In the genomic region with DNA sequence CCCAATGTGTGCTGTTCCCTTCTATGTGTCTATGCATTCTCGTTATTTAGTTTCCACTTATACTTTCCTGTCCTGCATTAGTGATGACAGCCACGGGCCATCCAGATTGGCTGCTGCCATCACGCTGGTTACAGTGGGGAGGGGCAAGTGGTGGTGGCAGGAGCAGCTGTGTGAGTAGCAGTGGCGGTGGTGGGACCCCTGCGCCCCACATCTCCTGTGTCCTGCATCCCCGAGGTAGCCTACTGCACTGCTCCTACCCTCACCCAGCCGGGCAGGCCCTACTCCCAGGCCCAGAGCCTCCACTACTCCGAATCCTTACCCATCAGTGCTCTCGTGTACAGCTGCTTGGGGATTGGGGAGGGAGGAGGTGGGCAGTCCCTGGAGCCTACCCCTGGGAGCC, we compare ENCODE assay signal across 28 cellular contexts.
"Had no signal": no experiment of that assay in that cellular context is flagged by ENCODE, and none has a peak within 500 bp of the region (broad histone marks: within the 10 kb centered on the region; RNA-seq: fewer than 3 reads in every experiment).

No MANE protein-coding gene starts in this region.

- H3K36me3 Mint-ChIP-seq: memory B cell; stimulated activated naive B cell treated with anti-CD40 and anti-IgM and Interleukin-4, amounts not matched to agents 10 μg/mL and 1 μg/mL and 100 μg/mL, for 72 hours had no signal

- DNase-seq: caudate nucleus; colonic mucosa; effector CD8-positive, alpha-beta T cell; erythroblast; esophagus squamous epithelium; foreskin melanocyte; glutamatergic neuron; hypothalamus; immature natural killer cell; islet precursor cell; kidney glomerular epithelial cell; left colon; left ventricle myocardium inferior; right cardiac atrium; spleen; stimulated activated CD4-positive, alpha-beta T cell treated with anti-CD3 and anti-CD28 coated beads, Interleukin-4, amount 100 ng/mL, for 4 hours; stimulated activated naive B cell treated with anti-CD40 and anti-IgM and Interleukin-4, amounts not matched to agents 10 μg/mL and 1 μg/mL and 100 μg/mL, for 72 hours; transverse colon had no signal

- H3K4me3 Mint-ChIP-seq: dendritic cell treated with granulocyte-macrophage colony-stimulating factor and Interleukin-4, amounts not matched to agents 40 ng/mL and 50 ng/mL, for 4 days; immature natural killer cell; memory B cell; natural killer cell treated with Interleukin-12 subunit alpha and Interleukin-12 subunit beta and Interleukin-15 and Interleukin-18, amount 100 ng/mL, for 72 hours; neural crest cell; stimulated activated naive B cell treated with anti-CD40 and anti-IgM and Interleukin-4, amounts not matched to agents 10 μg/mL and 1 μg/mL and 100 μg/mL, for 72 hours; stimulated activated naive CD8-positive, alpha-beta T cell treated with anti-CD3 and anti-CD28 coated beads, Interleukin-15, Interleukin-2, amounts not matched to agents 100 ng/mL and 50 ng/mL, for 24 hours had no signal

- H3K36me3 ChIP-seq: colonic mucosa, esophagus squamous epithelium, left ventricle myocardium inferior, neutrophil, prostate gland, spleen, transverse colon had no signal

- ATAC-seq: left colon; stimulated activated naive B cell treated with anti-CD40 and anti-IgM and Interleukin-4, amounts not matched to agents 10 μg/mL and 1 μg/mL and 100 μg/mL, for 72 hours had no signal

- H3K4me1 Mint-ChIP-seq: immature natural killer cell; memory B cell; neural crest cell; stimulated activated naive B cell treated with anti-CD40 and anti-IgM and Interleukin-4, amounts not matched to agents 10 μg/mL and 1 μg/mL and 100 μg/mL, for 72 hours had no signal

- H3K27ac Mint-ChIP-seq: dendritic cell treated with granulocyte-macrophage colony-stimulating factor and Interleukin-4, amounts not matched to agents 40 ng/mL and 50 ng/mL, for 4 days; immature natural killer cell; memory B cell; natural killer cell treated with Interleukin-12 subunit alpha and Interleukin-12 subunit beta and Interleukin-15 and Interleukin-18, amount 100 ng/mL, for 72 hours; stimulated activated naive B cell treated with anti-CD40 and anti-IgM and Interleukin-4, amounts not matched to agents 10 μg/mL and 1 μg/mL and 100 μg/mL, for 72 hours; stimulated activated naive CD8-positive, alpha-beta T cell treated with anti-CD3 and anti-CD28 coated beads, Interleukin-15, Interleukin-2, amounts not matched to agents 100 ng/mL and 50 ng/mL, for 24 hours had no signal

- H3K27me3 Mint-ChIP-seq: dendritic cell treated with granulocyte-macrophage colony-stimulating factor and Interleukin-4, amounts not matched to agents 40 ng/mL and 50 ng/mL, for 4 days; memory B cell; natural killer cell treated with Interleukin-12 subunit alpha and Interleukin-12 subunit beta and Interleukin-15 and Interleukin-18, amount 100 ng/mL, for 72 hours; stimulated activated naive B cell treated with anti-CD40 and anti-IgM and Interleukin-4, amounts not matched to agents 10 μg/mL and 1 μg/mL and 100 μg/mL, for 72 hours; stimulated activated naive CD8-positive, alpha-beta T cell treated with anti-CD3 and anti-CD28 coated beads, Interleukin-15, Interleukin-2, amounts not matched to agents 100 ng/mL and 50 ng/mL, for 24 hours had no signal

- H3K9me3 ChIP-seq: colonic mucosa, neutrophil, prostate gland, transverse colon had no signal

- H3K27me3 ChIP-seq: colonic mucosa, esophagus squamous epithelium, neutrophil, spleen, transverse colon had no signal

- H3K4me3 ChIP-seq: colonic mucosa, esophagus squamous epithelium, left ventricle myocardium inferior, lung, prostate gland, skin epidermis, spleen, transverse colon had no signal

- H3K27ac ChIP-seq: colonic mucosa, esophagus squamous epithelium, left ventricle myocardium inferior, neutrophil, parathyroid adenoma, prostate gland, skin epidermis, spleen, transverse colon had no signal

- H3K4me1 ChIP-seq: colonic mucosa, esophagus squamous epithelium, left ventricle myocardium inferior, parathyroid adenoma, prostate gland, spleen, transverse colon had no signal
